9 cellular contexts compared by ENCODE assay signal in genomic region chr13:100646030-100646673, GRCh38. TPM values are rescaled to one million over a fixed set of nuclear protein-coding genes. Genes with fewer than 3 reads are reported as not detected.
A peak's percentile ranks its signal among the peaks of the same experiment; 100 is the strongest.
DNase-seq lines count a peak whose midpoint lies in the region; ATAC-seq and TF ChIP-seq lines count a peak whose summit lies in the region.
"Had no signal": no experiment of that assay in that cellular context is flagged by ENCODE, and none has a peak within 500 bp of the region (broad histone marks: within the 10 kb centered on the region; RNA-seq: fewer than 3 reads in every experiment).

No MANE protein-coding gene starts in this region.

- no peak overlapping the region for H3K56ac ChIP-seq in mesendoderm (ENCODE audit: low read length)

- no peak for TF ChIP-seq POLR2A in body of pancreas (IDR thresholded peaks at IDR 0.05)

- no peak overlapping the region for H3K18ac ChIP-seq in mesendoderm (ENCODE audit: low read length)

- ATAC-seq in body of pancreas: no peak
- ATAC-seq in GM21423 (IDR thresholded peaks at IDR 0.05; ENCODE audit: unreplicated experiment): no peak

- no peaks in the 10 kb centered on the region for H3K9me3 ChIP-seq in body of pancreas

- intact Hi-C loops in body of pancreas (cut with DNase I): no loop called here

- H3K27ac ChIP-seq in body of pancreas (no peak overlapping the region), mesendoderm (ENCODE audit: low read depth, low read length) (no peak overlapping the region)

- peak in 4 of 7 experiments; percentile 17 to 29 (median 24) for TF ChIP-seq CTCF in body of pancreas (IDR thresholded peaks at IDR 0.05)

- H3K4me3 ChIP-seq in body of pancreas (no peak overlapping the region), mesendoderm (ENCODE audit: low read length) (no peak overlapping the region)

- no peak overlapping the region for H2AK5ac ChIP-seq in mesendoderm (ENCODE audit: low read length)

- no peak overlapping the region for H3K4me2 ChIP-seq in mesendoderm (ENCODE audit: low read length)

- H3K4ac ChIP-seq in mesendoderm (ENCODE audit: low read depth, low read length): no peak overlapping the region

- 74 to 78% methylated on average over 8 to 12 of the region's 12 CpGs for WGBS in body of pancreas, 2 donors
- no CpG with 5 or more reads among the region's 12 CpGs for WGBS in mesendoderm (ENCODE audit: extremely low coverage, insufficient coverage, low lambda C conversion rate)

- H2BK120ac ChIP-seq in mesendoderm (ENCODE audit: low read depth, low read length): no peak overlapping the region

- DNase-seq in COLO668 (lab: John Stamatoyannopoulos, UW; ENCODE audit: unreplicated experiment): peak; percentile 64
- peak; percentile 8 to 15 for DNase-seq in Kasumi-1 (lab: John Stamatoyannopoulos, UW)
- DNase-seq in body of pancreas: peak in 2 of 4 donors; percentile 19 to 38
- peak; percentile 66 for DNase-seq in mesendoderm
- DNase-seq in activated CD8-positive, alpha-beta memory T cell treated with anti-CD3 and anti-CD28 coated beads, Interleukin-2, amount 50 U/mL, for 4 hours: no peak
- DNase-seq in cortex of kidney (lab: John Stamatoyannopoulos, UW): no peak
- no peak for DNase-seq in stimulated activated CD4-positive, alpha-beta T cell treated with anti-CD3 and anti-CD28 coated beads, Interleukin-4, amount 100 ng/mL, for 4 hours
- DNase-seq: activated gamma-delta T cell treated with Interleukin-2 at 50 U/mL for 16 hours had no signal

- no peak overlapping the region for H2BK5ac ChIP-seq in mesendoderm (ENCODE audit: low read length)

- no peaks in the 10 kb centered on the region for H3K79me1 ChIP-seq in mesendoderm (ENCODE audit: low read length)

- H2BK15ac ChIP-seq in mesendoderm (replicated peaks; ENCODE audit: low read depth): no peak overlapping the region

- no peak overlapping the region for H3K9ac ChIP-seq in mesendoderm (ENCODE audit: low read length)

- no peak overlapping the region for H4K8ac ChIP-seq in mesendoderm (ENCODE audit: low read depth, low read length)

- H3K79me2 ChIP-seq in mesendoderm (ENCODE audit: control insufficient read depth, insufficient read depth, low read length): no peaks in the 10 kb centered on the region

- no peak overlapping the region for H4K5ac ChIP-seq in mesendoderm (ENCODE audit: low read length)

- no peaks in the 10 kb centered on the region for H3K27me3 ChIP-seq in body of pancreas
- no peaks in the 10 kb centered on the region for H3K27me3 ChIP-seq in mesendoderm (ENCODE audit: insufficient read depth, low read length, poor library complexity)

- peaks cover 0 to 10% of the 10 kb centered on the region in 2 donors for H3K36me3 ChIP-seq in body of pancreas (replicated peaks in 1 of 2; ENCODE audit: insufficient read depth in 1 of 2, low read depth in 2 of 2)
- no peaks in the 10 kb centered on the region for H3K36me3 ChIP-seq in mesendoderm (ENCODE audit: control insufficient read depth, insufficient read depth, low read length)

- H3K23ac ChIP-seq in mesendoderm (ENCODE audit: low read length): no peak overlapping the region

- H3K4me1 ChIP-seq in body of pancreas: no peaks in the 10 kb centered on the region
- H3K4me1 ChIP-seq in mesendoderm (ENCODE audit: control insufficient read depth, low read depth, low read length): no peaks in the 10 kb centered on the region

RNA-seq across cellular contexts. Expression of gene TMTC4, which starts 28.4 kb away (rescaled TPM):
- total RNA-seq in body of pancreas: 10 to 100 TPM; 18.5 to 27.5 TPM
- polyA plus RNA-seq in mesendoderm (2013, experiment 1 of 2): 15.7 TPM
- polyA plus RNA-seq in mesendoderm (2013, experiment 2 of 2): 16.5 TPM

RNA-seq across cellular contexts. Expression of gene GGACT, which starts 57.6 kb away (rescaled TPM):
- 10 to 100 TPM in 1 of 2 donors, 1 to 10 TPM in 1; 4.9 to 17.8 TPM for total RNA-seq in body of pancreas
- polyA plus RNA-seq in mesendoderm (2013, experiment 1 of 2): 0.94 TPM
- 0.63 TPM for polyA plus RNA-seq in mesendoderm (2013, experiment 2 of 2)

Comparison
In these comparisons a context has a peak if more than half of its experiments do, and no peak if none do; other contexts are left out.
1. DNase-seq: peak in COLO668 (single experiment), Kasumi-1 (2 of 2) and mesendoderm (single experiment); none in activated CD8-positive, alpha-beta memory T cell treated with anti-CD3 and anti-CD28 coated beads, Interleukin-2, amount 50 U/mL, for 4 hours (single experiment), cortex of kidney (single experiment) and stimulated activated CD4-positive, alpha-beta T cell treated with anti-CD3 and anti-CD28 coated beads, Interleukin-4, amount 100 ng/mL, for 4 hours (0 of 2).